In the genomic region with DNA sequence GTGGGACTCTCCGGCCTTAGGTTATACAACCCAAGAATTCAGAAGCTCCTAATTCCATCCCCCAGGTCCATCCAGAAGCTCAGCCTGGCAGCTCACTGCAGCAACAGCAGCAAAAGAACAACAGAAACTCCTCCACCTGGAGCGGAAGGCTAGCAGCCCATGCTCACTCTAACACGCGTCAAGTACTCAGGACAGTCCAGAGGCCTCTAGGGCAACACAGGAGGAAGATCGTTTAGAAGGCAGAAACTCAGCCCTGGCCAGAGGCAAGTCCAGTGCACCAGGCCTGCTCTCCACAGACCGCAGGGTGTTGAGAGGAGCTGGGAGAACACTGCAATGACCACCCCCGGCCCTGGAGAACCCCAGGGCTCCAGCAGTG, we compare ENCODE assay signal across 1 cellular context.
TF ChIP-seq lines count a peak whose summit lies in the region.

No MANE protein-coding gene starts in this region.

TF ChIP-seq in liver, 16 proteins besides CTCF, POLR2A, EP300 and RAD21 (continued from another document):
- TF ChIP-seq, protein P1, sequence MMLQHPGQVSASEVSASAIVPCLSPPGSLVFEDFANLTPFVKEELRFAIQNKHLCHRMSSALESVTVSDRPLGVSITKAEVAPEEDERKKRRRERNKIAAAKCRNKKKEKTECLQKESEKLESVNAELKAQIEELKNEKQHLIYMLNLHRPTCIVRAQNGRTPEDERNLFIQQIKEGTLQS (IDR thresholded peaks at IDR 0.05), result no peak
- TF ChIP-seq EGR1 (IDR thresholded peaks at IDR 0.05; ENCODE audit: low read depth in 2 of 2) (no peak), HNF4A (conservative IDR thresholded peaks at IDR 0.05) (no peak), FOXA2 (IDR thresholded peaks at IDR 0.05) (no peak), FOXA1 (IDR thresholded peaks at IDR 0.05) (no peak), NR2F2 (IDR thresholded peaks at IDR 0.05) (no peak), TAF1 (conservative IDR thresholded peaks at IDR 0.05) (no peak), JUND (IDR thresholded peaks at IDR 0.05) (no peak)
- TF ChIP-seq, protein P2, sequence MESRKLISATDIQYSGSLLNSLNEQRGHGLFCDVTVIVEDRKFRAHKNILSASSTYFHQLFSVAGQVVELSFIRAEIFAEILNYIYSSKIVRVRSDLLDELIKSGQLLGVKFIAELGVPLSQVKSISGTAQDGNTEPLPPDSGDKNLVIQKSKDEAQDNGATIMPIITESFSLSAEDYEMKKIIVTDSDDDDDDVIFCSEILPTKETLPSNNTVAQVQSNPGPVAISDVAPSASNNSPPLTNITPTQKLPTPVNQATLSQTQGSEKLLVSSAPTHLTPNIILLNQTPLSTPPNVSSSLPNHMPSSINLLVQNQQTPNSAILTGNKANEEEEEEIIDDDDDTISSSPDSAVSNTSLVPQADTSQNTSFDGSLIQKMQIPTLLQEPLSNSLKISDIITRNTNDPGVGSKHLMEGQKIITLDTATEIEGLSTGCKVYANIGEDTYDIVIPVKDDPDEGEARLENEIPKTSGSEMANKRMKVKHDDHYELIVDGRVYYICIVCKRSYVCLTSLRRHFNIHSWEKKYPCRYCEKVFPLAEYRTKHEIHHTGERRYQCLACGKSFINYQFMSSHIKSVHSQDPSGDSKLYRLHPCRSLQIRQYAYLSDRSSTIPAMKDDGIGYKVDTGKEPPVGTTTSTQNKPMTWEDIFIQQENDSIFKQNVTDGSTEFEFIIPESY (IDR thresholded peaks at IDR 0.05), result no peak
- TF ChIP-seq, protein P3, sequence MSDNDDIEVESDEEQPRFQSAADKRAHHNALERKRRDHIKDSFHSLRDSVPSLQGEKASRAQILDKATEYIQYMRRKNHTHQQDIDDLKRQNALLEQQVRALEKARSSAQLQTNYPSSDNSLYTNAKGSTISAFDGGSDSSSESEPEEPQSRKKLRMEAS (IDR thresholded peaks at IDR 0.05), result no peak
- TF ChIP-seq, protein P4, sequence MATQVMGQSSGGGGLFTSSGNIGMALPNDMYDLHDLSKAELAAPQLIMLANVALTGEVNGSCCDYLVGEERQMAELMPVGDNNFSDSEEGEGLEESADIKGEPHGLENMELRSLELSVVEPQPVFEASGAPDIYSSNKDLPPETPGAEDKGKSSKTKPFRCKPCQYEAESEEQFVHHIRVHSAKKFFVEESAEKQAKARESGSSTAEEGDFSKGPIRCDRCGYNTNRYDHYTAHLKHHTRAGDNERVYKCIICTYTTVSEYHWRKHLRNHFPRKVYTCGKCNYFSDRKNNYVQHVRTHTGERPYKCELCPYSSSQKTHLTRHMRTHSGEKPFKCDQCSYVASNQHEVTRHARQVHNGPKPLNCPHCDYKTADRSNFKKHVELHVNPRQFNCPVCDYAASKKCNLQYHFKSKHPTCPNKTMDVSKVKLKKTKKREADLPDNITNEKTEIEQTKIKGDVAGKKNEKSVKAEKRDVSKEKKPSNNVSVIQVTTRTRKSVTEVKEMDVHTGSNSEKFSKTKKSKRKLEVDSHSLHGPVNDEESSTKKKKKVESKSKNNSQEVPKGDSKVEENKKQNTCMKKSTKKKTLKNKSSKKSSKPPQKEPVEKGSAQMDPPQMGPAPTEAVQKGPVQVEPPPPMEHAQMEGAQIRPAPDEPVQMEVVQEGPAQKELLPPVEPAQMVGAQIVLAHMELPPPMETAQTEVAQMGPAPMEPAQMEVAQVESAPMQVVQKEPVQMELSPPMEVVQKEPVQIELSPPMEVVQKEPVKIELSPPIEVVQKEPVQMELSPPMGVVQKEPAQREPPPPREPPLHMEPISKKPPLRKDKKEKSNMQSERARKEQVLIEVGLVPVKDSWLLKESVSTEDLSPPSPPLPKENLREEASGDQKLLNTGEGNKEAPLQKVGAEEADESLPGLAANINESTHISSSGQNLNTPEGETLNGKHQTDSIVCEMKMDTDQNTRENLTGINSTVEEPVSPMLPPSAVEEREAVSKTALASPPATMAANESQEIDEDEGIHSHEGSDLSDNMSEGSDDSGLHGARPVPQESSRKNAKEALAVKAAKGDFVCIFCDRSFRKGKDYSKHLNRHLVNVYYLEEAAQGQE (IDR thresholded peaks at IDR 0.05), result no peak
